In genomic region chr10:102133373-102134195, GRCh38 we compare ENCODE assay signal across 1 cellular context.
A peak's percentile ranks its signal among the peaks of the same experiment; 100 is the strongest.
TF ChIP-seq lines count a peak whose summit lies in the region.

No MANE protein-coding gene starts in this region.

TF ChIP-seq in HepG2, 621 proteins besides CTCF, POLR2A, EP300 and RAD21 (continued from another document and continues in another):
- TF ChIP-seq ZSCAN9 (CRISPR knock-in tag; IDR thresholded peaks at IDR 0.05; ENCODE audit: borderline replicate concordance) (no peak; the same call in 1 of the 2 replicates), ZBED4 (CRISPR knock-in tag; IDR thresholded peaks at IDR 0.05; ENCODE audit: borderline replicate concordance) (no peak), TRIM22 (IDR thresholded peaks at IDR 0.05) (no peak), MED1 (CRISPR knock-in tag; IDR thresholded peaks at IDR 0.05) (0 out of 2 replicates have a peak, but pooled peaks have one; percentile 30), XBP1 (CRISPR knock-in tag; IDR thresholded peaks at IDR 0.05) (no peak), ZUFSP (CRISPR knock-in tag; IDR thresholded peaks at IDR 0.05; ENCODE audit: borderline replicate concordance) (no peak), BRD4 (CRISPR knock-in tag; IDR thresholded peaks at IDR 0.05) (peak; percentile 67), TFDP2 (CRISPR knock-in tag; IDR thresholded peaks at IDR 0.05) (peak; percentile 73; the same call in 1 of the 2 replicates), STAT5B (CRISPR knock-in tag; IDR thresholded peaks at IDR 0.05) (no peak), ZNF773 (CRISPR knock-in tag; IDR thresholded peaks at IDR 0.05; ENCODE audit: borderline replicate concordance) (no peak), BATF2 (CRISPR knock-in tag; IDR thresholded peaks at IDR 0.05) (no peak), ZNF30 (CRISPR knock-in tag; IDR thresholded peaks at IDR 0.05) (no peak), ZNF17 (CRISPR knock-in tag; IDR thresholded peaks at IDR 0.05) (no peak), NKX3-1 (CRISPR knock-in tag; IDR thresholded peaks at IDR 0.05) (0 out of 2 replicates have a peak, but pooled peaks have one; percentile 39), ZBTB49 (CRISPR knock-in tag; IDR thresholded peaks at IDR 0.05; ENCODE audit: borderline replicate concordance) (no peak), FOXM1 (CRISPR knock-in tag; IDR thresholded peaks at IDR 0.05) (no peak), RFX3 (CRISPR knock-in tag; IDR thresholded peaks at IDR 0.05) (no peak), MBD4 (IDR thresholded peaks at IDR 0.05; ENCODE audit: borderline replicate concordance, low read length) (no peak), ATRX (CRISPR knock-in tag; IDR thresholded peaks at IDR 0.05; ENCODE audit: borderline replicate concordance) (no peak), CERS6 (CRISPR knock-in tag; IDR thresholded peaks at IDR 0.05) (no peak), ZNF205 (CRISPR knock-in tag; IDR thresholded peaks at IDR 0.05) (no peak), ZNF20 (CRISPR knock-in tag; IDR thresholded peaks at IDR 0.05) (no peak), ZBTB34 (CRISPR knock-in tag; IDR thresholded peaks at IDR 0.05) (no peak), KMT2A (CRISPR knock-in tag; IDR thresholded peaks at IDR 0.05) (no peak; the same call in 1 of the 2 replicates), ZNF747 (CRISPR knock-in tag; IDR thresholded peaks at IDR 0.05; ENCODE audit: borderline replicate concordance) (peak; percentile 58; the same call in 1 of the 2 replicates), CC2D1A (CRISPR knock-in tag; IDR thresholded peaks at IDR 0.05) (no peak), KDM5B (CRISPR knock-in tag; IDR thresholded peaks at IDR 0.05; ENCODE audit: borderline replicate concordance) (peak; percentile 63; the same call in 1 of the 2 replicates), BCL6 (CRISPR knock-in tag; IDR thresholded peaks at IDR 0.05) (0 out of 2 replicates have a peak, but pooled peaks have one; percentile 27), POGK (CRISPR knock-in tag; conservative IDR thresholded peaks at IDR 0.05) (no peak; the same call in 1 of the 2 replicates), SKIL (CRISPR knock-in tag; IDR thresholded peaks at IDR 0.05; ENCODE audit: borderline replicate concordance) (no peak), ZNF710 (CRISPR knock-in tag; IDR thresholded peaks at IDR 0.05; ENCODE audit: borderline replicate concordance) (no peak), TOPORS (CRISPR knock-in tag; IDR thresholded peaks at IDR 0.05) (no peak), NAIF1 (CRISPR knock-in tag; IDR thresholded peaks at IDR 0.05; ENCODE audit: borderline replicate concordance) (no peak), PHB2 (IDR thresholded peaks at IDR 0.05; ENCODE audit: partially characterized antibody) (no peak)
